20 cellular contexts compared by ENCODE assay signal in the genomic region with DNA sequence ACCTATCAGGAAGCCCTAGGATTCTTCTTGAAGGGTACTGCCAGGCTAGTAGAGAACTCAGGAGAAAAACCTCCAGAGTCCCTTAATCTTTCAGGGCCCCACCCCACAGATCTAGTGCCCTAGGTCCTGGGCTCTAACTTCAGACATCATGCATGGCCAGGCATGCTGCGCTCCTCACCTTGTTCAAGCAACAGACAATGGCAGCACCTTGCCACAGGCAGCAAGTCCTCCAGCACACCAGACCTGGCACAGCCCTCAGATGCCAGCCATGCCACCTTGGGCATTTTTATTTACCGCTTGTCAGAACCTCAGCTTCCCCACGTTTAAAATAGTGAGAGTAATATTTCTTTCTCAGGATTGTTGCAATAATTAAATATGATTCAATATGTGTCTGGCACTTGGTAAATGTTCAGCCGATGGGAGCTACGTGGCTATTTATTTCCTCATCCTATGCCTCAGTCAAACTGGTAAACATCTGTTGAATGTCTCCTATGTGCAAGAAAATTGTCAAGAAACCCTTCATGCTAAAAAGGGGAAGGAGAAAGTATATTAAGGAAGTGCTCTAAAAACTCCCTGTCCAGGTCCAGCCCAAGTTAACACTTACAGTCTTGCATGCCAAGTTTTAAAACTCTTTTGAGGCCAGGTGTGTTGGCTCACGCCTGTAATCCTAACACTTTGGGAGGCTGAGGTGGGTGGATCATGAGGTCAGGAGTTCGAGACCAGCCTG. TPM values are rescaled to one million over a fixed set of nuclear protein-coding genes. Genes with fewer than 3 reads are reported as not detected.
A peak's percentile ranks its signal among the peaks of the same experiment; 100 is the strongest.
DNase-seq lines count a peak whose midpoint lies in the region; ATAC-seq, FAIRE-seq and TF ChIP-seq lines count a peak whose summit lies in the region.
"Had no signal": no experiment of that assay in that cellular context is flagged by ENCODE, and none has a peak within 500 bp of the region (broad histone marks: within the 10 kb centered on the region; RNA-seq: fewer than 3 reads in every experiment).

No MANE protein-coding gene starts in this region.

- peaks cover 30 to 31% of the 10 kb centered on the region in 2 experiments for H3K4me1 ChIP-seq in neutrophil (ENCODE audit: control insufficient read depth in 1 of 2, insufficient read depth in 1 of 2, low read depth in 1 of 2, low read length in 1 of 2)
- H3K4me1 ChIP-seq: pancreas had no signal

- DNase-seq in GM19239 (ENCODE audit: insufficient read length, low spot score) (no peak), NOMO-1 treated with dmso at 0.1 percent for 144 hours (lab: John Stamatoyannopoulos, UW; ENCODE audit: unreplicated experiment) (peak; percentile 82), chondrocyte (ENCODE audit: low spot score) (peak; percentile 47), DMS 273 (lab: John Stamatoyannopoulos, UW; ENCODE audit: unreplicated experiment) (no peak)
- DNase-seq in stimulated activated CD4-positive, alpha-beta T cell treated with anti-CD3 and anti-CD28 coated beads, Interleukin-4, amount 100 ng/mL, for 4 hours: no peak
- DNase-seq: activated CD4-positive, alpha-beta T cell treated with anti-CD3 and anti-CD28 coated beads for 36 hours; endodermal cell; immature natural killer cell; MM.1S; NCI-H2171 treated with DMSO at 0.1 percent for 48 hours; pancreas; T-cell had no signal

- H3K4me1 Mint-ChIP-seq in chondrocyte (ENCODE audit: low read depth): no peaks in the 10 kb centered on the region
- H3K4me1 Mint-ChIP-seq: activated CD4-positive, alpha-beta T cell treated with anti-CD3 and anti-CD28 coated beads for 36 hours; endodermal cell; immature natural killer cell; mesothelial cell of epicardium had no signal

- no peaks in the 10 kb centered on the region for H3K36me3 ChIP-seq in neutrophil
- H3K36me3 ChIP-seq: pancreas had no signal

- H3K27ac Mint-ChIP-seq in chondrocyte (ENCODE audit: unreplicated experiment): no peak overlapping the region
- H3K27ac Mint-ChIP-seq: activated CD4-positive, alpha-beta T cell treated with anti-CD3 and anti-CD28 coated beads for 36 hours; activated naive CD8-positive, alpha-beta T cell; endodermal cell; immature natural killer cell; mesothelial cell of epicardium; T-cell had no signal

- no peaks in the 10 kb centered on the region for H3K9me3 ChIP-seq in neutrophil
- H3K9me3 ChIP-seq: pancreas had no signal

- peaks cover 37% of the 10 kb centered on the region for H3K27me3 Mint-ChIP-seq in chondrocyte (ENCODE audit: low read depth)
- H3K27me3 Mint-ChIP-seq: activated naive CD8-positive, alpha-beta T cell; T-cell had no signal

- H3K4me3 ChIP-seq in neutrophil (ENCODE audit: low read depth in 1 of 2, low read length in 1 of 2): peak overlapping the region in 1 of 2 experiments; percentile 32
- H3K4me3 ChIP-seq: pancreas had no signal

- TF ChIP-seq CTCF in chondrocyte (IDR thresholded peaks at IDR 0.05) (no peak), neutrophil (IDR thresholded peaks at IDR 0.05) (no peak)

- peak overlapping the region; percentile 89 for H3K27ac ChIP-seq in neutrophil

- no peaks in the 10 kb centered on the region for H3K27me3 ChIP-seq in neutrophil
- H3K27me3 ChIP-seq: pancreas had no signal

- peak; percentile 58 for FAIRE-seq in GM19239 (lab: Jason Lieb, UNC)
- FAIRE-seq: bronchial epithelial cell, frontal cortex, pancreas had no signal

- H3K36me3 Mint-ChIP-seq in chondrocyte (ENCODE audit: low read depth): peaks cover 3% of the 10 kb centered on the region
- H3K36me3 Mint-ChIP-seq: mesothelial cell of epicardium, T-cell had no signal

- peaks cover 33% of the 10 kb centered on the region for H3K9me3 Mint-ChIP-seq in chondrocyte (ENCODE audit: low read depth)
- H3K9me3 Mint-ChIP-seq: immature natural killer cell had no signal

- H3K4me3 Mint-ChIP-seq in chondrocyte (ENCODE audit: unreplicated experiment): no peak overlapping the region
- H3K4me3 Mint-ChIP-seq: activated CD4-positive, alpha-beta T cell treated with anti-CD3 and anti-CD28 coated beads for 36 hours; activated naive CD8-positive, alpha-beta T cell; endodermal cell; immature natural killer cell; mesothelial cell of epicardium; T-cell had no signal

- no peak for ATAC-seq in GM18519 (IDR thresholded peaks at IDR 0.05; ENCODE audit: low FRiP score, unreplicated experiment)
- ATAC-seq in GM21786 (IDR thresholded peaks at IDR 0.05; ENCODE audit: unreplicated experiment): no peak
- ATAC-seq: activated CD4-positive, alpha-beta T cell treated with anti-CD3 and anti-CD28 coated beads for 36 hours; T-cell had no signal

RNA-seq across cellular contexts. Expression of a gene that starts 14.5 kb away (rescaled TPM):
- not detected in 3 replicates for total RNA-seq in chondrocyte
- total RNA-seq: bronchial epithelial cell, mesothelial cell of epicardium, OCI-LY7 had no signal

RNA-seq across cellular contexts. Expression of a gene that starts 19.7 kb away (rescaled TPM):
- total RNA-seq in chondrocyte: not detected in 3 replicates
- total RNA-seq: activated CD4-positive, alpha-beta T cell treated with anti-CD3 and anti-CD28 coated beads for 36 hours; bronchial epithelial cell; endodermal cell; frontal cortex; mesothelial cell of epicardium; OCI-LY7 had no signal

Comparison
In these comparisons a context has a peak if more than half of its experiments do, and no peak if none do; other contexts are left out.
1. DNase-seq: peak in NOMO-1 treated with dmso at 0.1 percent for 144 hours (single experiment) and chondrocyte (single experiment); none in GM19239 (single experiment), stimulated activated CD4-positive, alpha-beta T cell treated with anti-CD3 and anti-CD28 coated beads, Interleukin-4, amount 100 ng/mL, for 4 hours (0 of 2) and DMS 273 (single experiment).